Comparison of ENCODE assay signal across 1 cellular context in the genomic region with DNA sequence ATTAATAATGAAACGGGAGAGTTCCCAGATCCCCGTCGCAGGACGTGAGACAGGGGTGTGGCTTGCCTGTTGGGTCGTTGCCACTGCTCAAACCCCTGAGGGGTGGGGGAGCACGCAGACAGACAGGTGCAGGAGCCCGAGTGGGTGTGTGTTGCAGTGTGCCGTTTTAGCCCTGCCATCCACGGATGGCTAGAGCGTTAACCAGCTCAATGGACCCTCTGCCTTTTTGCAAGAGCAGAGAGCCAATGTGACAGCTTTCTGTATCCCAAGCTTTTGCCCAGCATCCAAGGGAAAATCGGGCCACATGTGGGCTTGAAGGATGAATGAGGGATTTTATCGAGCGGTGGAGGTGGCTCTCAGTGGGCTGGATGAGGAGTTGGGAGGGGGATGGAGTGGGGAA.
TF ChIP-seq lines count a peak whose summit lies in the region.

No MANE protein-coding gene starts in this region.

TF ChIP-seq in H1, 55 proteins besides CTCF, POLR2A, EP300 and RAD21:
- TF ChIP-seq EZH2 (IDR thresholded peaks at IDR 0.05; ENCODE audit: low read depth, low read length, severe bottlenecking) (no peak), SP1 (IDR thresholded peaks at IDR 0.05; ENCODE audit: low read depth, low read length) (no peak), HDAC2 (IDR thresholded peaks at IDR 0.05; ENCODE audit: borderline replicate concordance in 1 of 2, low read depth in 2 of 2, low read length in 2 of 2) (no peak), SIN3A (conservative IDR thresholded peaks at IDR 0.05 in 1 of 2, IDR thresholded peaks at IDR 0.05 in 1 of 2; ENCODE audit: low read depth in 1 of 2, low read length in 2 of 2) (no peak), TBP (IDR thresholded peaks at IDR 0.05; ENCODE audit: low read depth, low read length) (no peak), EGR1 (IDR thresholded peaks at IDR 0.05; ENCODE audit: borderline replicate concordance, low read depth, low read length) (no peak), FOSL1 (IDR thresholded peaks at IDR 0.05; ENCODE audit: insufficient read depth, low read depth, low read length) (no peak), HDAC6 (IDR thresholded peaks at IDR 0.05; ENCODE audit: low read depth, low read length) (no peak), ZNF274 (IDR thresholded peaks at IDR 0.05; ENCODE audit: borderline replicate concordance, extremely low read depth, low read length) (no peak), RNF2 (IDR thresholded peaks at IDR 0.05; ENCODE audit: borderline replicate concordance, low read depth, low read length, missing control alignments, poor library complexity, severe bottlenecking) (no peak)
